Comparison of ENCODE assay signal across 26 cellular contexts in genomic region chr7:14340415-14341079, GRCh38.
DNase-seq lines count a peak whose midpoint lies in the region; ATAC-seq and TF ChIP-seq lines count a peak whose summit lies in the region.
"Had no signal": no experiment of that assay in that cellular context is flagged by ENCODE, and none has a peak within 500 bp of the region (broad histone marks: within the 10 kb centered on the region; RNA-seq: fewer than 3 reads in every experiment).

No MANE protein-coding gene starts in this region.

- peaks cover 30% of the 10 kb centered on the region for H3K4me1 Mint-ChIP-seq in WTC11
- H3K4me1 Mint-ChIP-seq: activated naive CD8-positive, alpha-beta T cell treated with anti-CD3 and anti-CD28 coated beads, Interleukin-2, amount 50 U/mL, for 24 hours; IgD-negative memory B cell; stimulated activated naive CD8-positive, alpha-beta T cell treated with anti-CD3 and anti-CD28 coated beads, Interleukin-15, amount 100 ng/mL, for 72 hours had no signal

- H3K79me2 ChIP-seq in neural cell (replicated peaks; ENCODE audit: insufficient read depth, low read length), result no peaks in the 10 kb centered on the region

- peak overlapping the region; percentile 61 for H3K27ac ChIP-seq in HUES64 (ENCODE audit: low read depth, low read length)
- H3K27ac ChIP-seq in neural cell (ENCODE audit: low read length), result peak overlapping the region; percentile 40
- H3K27ac ChIP-seq in vagina, result no peak overlapping the region
- H3K27ac ChIP-seq: body of pancreas, coronary artery, psoas muscle, VCaP had no signal

- H3K4me2 ChIP-seq in neural cell (ENCODE audit: low read length), result no peak overlapping the region

- no peaks in the 10 kb centered on the region for H3K9me2 ChIP-seq in neural cell (ENCODE audit: insufficient read depth, low read length)

- H3K27me3 Mint-ChIP-seq in WTC11 (ENCODE audit: low read depth), result no peaks in the 10 kb centered on the region
- H3K27me3 Mint-ChIP-seq: activated naive CD8-positive, alpha-beta T cell treated with anti-CD3 and anti-CD28 coated beads, Interleukin-2, amount 50 U/mL, for 24 hours; IgD-negative memory B cell; stimulated activated naive CD8-positive, alpha-beta T cell treated with anti-CD3 and anti-CD28 coated beads, Interleukin-15, amount 100 ng/mL, for 72 hours; type B pancreatic cell had no signal

- H3K36me3 ChIP-seq in HUES64 (ENCODE audit: insufficient read depth, low read length) (no peaks in the 10 kb centered on the region), neural cell (ENCODE audit: insufficient read depth, low read length) (no peaks in the 10 kb centered on the region), vagina (no peaks in the 10 kb centered on the region)
- H3K36me3 ChIP-seq: MG63 had no signal

- TF ChIP-seq CTCF in WTC11 (IDR thresholded peaks at IDR 0.05) (no peak), neural cell (IDR thresholded peaks at IDR 0.05; ENCODE audit: poor library complexity, severe bottlenecking) (no peak), vagina (IDR thresholded peaks at IDR 0.05) (no peak)

- no peaks in the 10 kb centered on the region for H3K9me3 Mint-ChIP-seq in WTC11
- H3K9me3 Mint-ChIP-seq: activated naive CD8-positive, alpha-beta T cell treated with anti-CD3 and anti-CD28 coated beads, Interleukin-2, amount 50 U/mL, for 24 hours; IgD-negative memory B cell; mesothelial cell of epicardium; neural crest cell; stimulated activated naive CD8-positive, alpha-beta T cell treated with anti-CD3 and anti-CD28 coated beads, Interleukin-15, amount 100 ng/mL, for 72 hours; type B pancreatic cell had no signal

- TF ChIP-seq EP300 in neural cell (conservative IDR thresholded peaks at IDR 0.05; ENCODE audit: poor library complexity, severe bottlenecking), result peak; percentile 60

- intact Hi-C loops in vagina (cut with DNase I), result loop anchor here (10.0 kb wide), 1 partner anchor 984 kb away; no protein-coding TSS in a partner anchor

- H2AFZ ChIP-seq in neural cell (ENCODE audit: low read depth, low read length), result no peak overlapping the region

- peak overlapping the region; percentile 17; the same call in 1 of the 2 replicates for H3K9ac ChIP-seq in HUES64 (ENCODE audit: low read depth, low read length)
- no peak overlapping the region for H3K9ac ChIP-seq in neural cell (ENCODE audit: low read length)

- no peak for TF ChIP-seq RAD21 in neural cell (conservative IDR thresholded peaks at IDR 0.05)

- 0 out of 2 replicates have a peak overlapping the region, but pooled peaks have one; percentile 38 for H3K27ac Mint-ChIP-seq in WTC11
- H3K27ac Mint-ChIP-seq: activated naive CD8-positive, alpha-beta T cell treated with anti-CD3 and anti-CD28 coated beads, Interleukin-2, amount 50 U/mL, for 24 hours; IgD-negative memory B cell; mesothelial cell of epicardium; stimulated activated naive CD8-positive, alpha-beta T cell treated with anti-CD3 and anti-CD28 coated beads, Interleukin-15, amount 100 ng/mL, for 72 hours; type B pancreatic cell had no signal

- peak; percentile 51 for ATAC-seq in GM18868 (IDR thresholded peaks at IDR 0.05; ENCODE audit: unreplicated experiment)
- peak; percentile 55 for ATAC-seq in WTC11
- ATAC-seq: activated naive CD8-positive, alpha-beta T cell treated with anti-CD3 and anti-CD28 coated beads, Interleukin-2, amount 50 U/mL, for 24 hours; body of pancreas; left lobe of liver; psoas muscle; stimulated activated naive CD8-positive, alpha-beta T cell treated with anti-CD3 and anti-CD28 coated beads, Interleukin-15, amount 100 ng/mL, for 72 hours had no signal

- no peaks in the 10 kb centered on the region for H3F3A ChIP-seq in neural cell (ENCODE audit: insufficient read depth, low read length, poor library complexity, severe bottlenecking)

- no peaks in the 10 kb centered on the region for H3K9me3 ChIP-seq in HUES64 (ENCODE audit: insufficient read depth, low read depth, low read length)
- no peaks in the 10 kb centered on the region for H3K9me3 ChIP-seq in neural cell (ENCODE audit: low read length)
- no peaks in the 10 kb centered on the region for H3K9me3 ChIP-seq in vagina
- H3K9me3 ChIP-seq: body of pancreas, MG63, psoas muscle had no signal

- peak overlapping the region; percentile 10; the same call in 1 of the 2 replicates for H3K4me3 Mint-ChIP-seq in WTC11
- H3K4me3 Mint-ChIP-seq: activated naive CD8-positive, alpha-beta T cell treated with anti-CD3 and anti-CD28 coated beads, Interleukin-2, amount 50 U/mL, for 24 hours; IgD-negative memory B cell; mesothelial cell of epicardium; neural crest cell; stimulated activated naive CD8-positive, alpha-beta T cell treated with anti-CD3 and anti-CD28 coated beads, Interleukin-15, amount 100 ng/mL, for 72 hours; type B pancreatic cell had no signal

- H4K20me1 ChIP-seq in neural cell (ENCODE audit: insufficient read depth), result no peaks in the 10 kb centered on the region

- no peak for DNase-seq in WTC11 (ENCODE audit: low spot score)
- no peak for DNase-seq in midbrain (lab: John Stamatoyannopoulos, UW)
- DNase-seq in vagina (ENCODE audit: extremely low spot score in 2 of 2), result no peak
- no peak for DNase-seq in SW480 (ENCODE audit: low spot score)
- DNase-seq: activated CD4-positive, alpha-beta T cell treated with anti-CD3 and anti-CD28 coated beads, Interleukin-2, amount 50 U/mL, for 1 hour; activated CD8-positive, alpha-beta memory T cell treated with anti-CD3 and anti-CD28 coated beads, Interleukin-2, amount 50 U/mL, for 4 hours; activated naive CD8-positive, alpha-beta T cell treated with anti-CD3 and anti-CD28 coated beads, Interleukin-2, amount 50 U/mL, for 24 hours; body of pancreas; EL; MG63; NCI-H187 treated with DMSO at 0.1 percent for 48 hours; psoas muscle; small intestine; stimulated activated CD4-positive, alpha-beta T cell treated with anti-CD3 and anti-CD28 coated beads, Interleukin-4, amount 100 ng/mL, for 24 hours; stimulated activated naive CD8-positive, alpha-beta T cell treated with anti-CD3 and anti-CD28 coated beads, Interleukin-15, amount 100 ng/mL, for 72 hours; T-helper 2 cell had no signal

- H3K27me3 ChIP-seq in HUES64 (ENCODE audit: insufficient read depth, low read length), result no peaks in the 10 kb centered on the region
- no peaks in the 10 kb centered on the region for H3K27me3 ChIP-seq in neural cell (ENCODE audit: insufficient read depth, low read depth, low read length)
- H3K27me3 ChIP-seq in vagina, result no peaks in the 10 kb centered on the region
- H3K27me3 ChIP-seq: body of pancreas, MG63 had no signal

- no peak for TF ChIP-seq POLR2A in vagina (IDR thresholded peaks at IDR 0.05)

- CTCF ChIA-PET in WTC11 (lab: Charles Lee), result no interaction called here

- POLR2A ChIA-PET in WTC11 (lab: Charles Lee), result no interaction called here

- WGBS in HUES64, result 0% methylated on average over 1 of the region's 2 CpGs

- no peaks in the 10 kb centered on the region for H3K36me3 Mint-ChIP-seq in WTC11
- H3K36me3 Mint-ChIP-seq: IgD-negative memory B cell, mesothelial cell of epicardium, type B pancreatic cell had no signal

- H3K4me3 ChIP-seq in HUES64 (ENCODE audit: low read length) (no peak overlapping the region), neural cell (ENCODE audit: low read length) (no peak overlapping the region), vagina (no peak overlapping the region)
- H3K4me3 ChIP-seq: body of pancreas, coronary artery, MG63, psoas muscle had no signal

- peaks cover 25% of the 10 kb centered on the region for H3K4me1 ChIP-seq in HUES64 (ENCODE audit: insufficient read depth, low read length)
- no peaks in the 10 kb centered on the region for H3K4me1 ChIP-seq in vagina
- H3K4me1 ChIP-seq: body of pancreas, psoas muscle had no signal

TF ChIP-seq in WTC11, 78 proteins besides CTCF, POLR2A, EP300 and RAD21 (continues in another document):
- no peak for TF ChIP-seq ERG (CRISPR knock-in tag; IDR thresholded peaks at IDR 0.05)

TF ChIP-seq in neural cell, 6 proteins besides CTCF, POLR2A, EP300 and RAD21:
- no peak for TF ChIP-seq EZH2 (IDR thresholded peaks at IDR 0.05; ENCODE audit: borderline replicate concordance, insufficient read depth, low read length, poor library complexity, severe bottlenecking)
- no peak for TF ChIP-seq POLR2AphosphoS5 (IDR thresholded peaks at IDR 0.05)
- TF ChIP-seq MXI1 (conservative IDR thresholded peaks at IDR 0.05; ENCODE audit: poor library complexity, severe bottlenecking), result no peak
- no peak for TF ChIP-seq REST (IDR thresholded peaks at IDR 0.05; ENCODE audit: borderline replicate concordance)
- TF ChIP-seq TAF1 (IDR thresholded peaks at IDR 0.05; ENCODE audit: low read depth), result no peak
- no peak for TF ChIP-seq SMC3 (conservative IDR thresholded peaks at IDR 0.05; ENCODE audit: poor library complexity)
